13 cellular contexts compared by ENCODE assay signal in genomic region chr19:6264803-6265202, GRCh38.
"Had no signal": no experiment of that assay in that cellular context is flagged by ENCODE, and none has a peak within 500 bp of the region (broad histone marks: within the 10 kb centered on the region; RNA-seq: fewer than 3 reads in every experiment).

No MANE protein-coding gene starts in this region.

- ATAC-seq: pancreas had no signal

- H3K36me3 Mint-ChIP-seq: activated naive CD8-positive, alpha-beta T cell had no signal

- H3K4me1 ChIP-seq: pancreas had no signal

- H3K27ac Mint-ChIP-seq: activated naive CD8-positive, alpha-beta T cell; activated T-helper 1 cell treated with anti-CD3 and anti-CD28 coated beads, Interleukin-12 subunit alpha, Interleukin-12 subunit beta, Interleukin-2, Interleukin-4 antibody, amounts not matched to agents 30 ng/mL and 10 ng/mL and 1 ng/mL, durations not matched to agents 14 hours and 24 hours and 36 hours had no signal

- DNase-seq: activated CD4-positive, CD25-positive, alpha-beta regulatory T cell treated with anti-CD3 and anti-CD28 coated beads, Interleukin-2, amount 50 U/mL, for 72 hours; dorsolateral prefrontal cortex; foreskin melanocyte; head of caudate nucleus; left ventricle myocardium inferior; mammary epithelial cell; mucosa of descending colon; naive B cell; pancreas; stimulated activated naive CD4-positive, alpha-beta T cell treated with Interleukin-2 at 50 U/mL for 16 hours; thyroid gland had no signal

- H3K9me3 Mint-ChIP-seq: activated T-helper 1 cell treated with anti-CD3 and anti-CD28 coated beads, Interleukin-12 subunit alpha, Interleukin-12 subunit beta, Interleukin-2, Interleukin-4 antibody, amounts not matched to agents 30 ng/mL and 10 ng/mL and 1 ng/mL, durations not matched to agents 14 hours and 24 hours and 36 hours; naive B cell had no signal

- FAIRE-seq: pancreas had no signal

- H3K27me3 Mint-ChIP-seq: activated naive CD8-positive, alpha-beta T cell; naive B cell had no signal

- H3K9me3 ChIP-seq: left ventricle myocardium inferior, mucosa of descending colon, pancreas, thyroid gland had no signal

- H3K4me3 ChIP-seq: dorsolateral prefrontal cortex, left ventricle myocardium inferior, mucosa of descending colon, pancreas, thyroid gland had no signal

- H3K27me3 ChIP-seq: dorsolateral prefrontal cortex, pancreas, thyroid gland had no signal

- H3K4me3 Mint-ChIP-seq: activated naive CD8-positive, alpha-beta T cell; activated T-helper 1 cell treated with anti-CD3 and anti-CD28 coated beads, Interleukin-12 subunit alpha, Interleukin-12 subunit beta, Interleukin-2, Interleukin-4 antibody, amounts not matched to agents 30 ng/mL and 10 ng/mL and 1 ng/mL, durations not matched to agents 14 hours and 24 hours and 36 hours; naive B cell had no signal

- H3K27ac ChIP-seq: dorsolateral prefrontal cortex, left ventricle myocardium inferior, pancreas, thyroid gland had no signal
